Comparison of ENCODE assay signal across 8 cellular contexts in the genomic region with DNA sequence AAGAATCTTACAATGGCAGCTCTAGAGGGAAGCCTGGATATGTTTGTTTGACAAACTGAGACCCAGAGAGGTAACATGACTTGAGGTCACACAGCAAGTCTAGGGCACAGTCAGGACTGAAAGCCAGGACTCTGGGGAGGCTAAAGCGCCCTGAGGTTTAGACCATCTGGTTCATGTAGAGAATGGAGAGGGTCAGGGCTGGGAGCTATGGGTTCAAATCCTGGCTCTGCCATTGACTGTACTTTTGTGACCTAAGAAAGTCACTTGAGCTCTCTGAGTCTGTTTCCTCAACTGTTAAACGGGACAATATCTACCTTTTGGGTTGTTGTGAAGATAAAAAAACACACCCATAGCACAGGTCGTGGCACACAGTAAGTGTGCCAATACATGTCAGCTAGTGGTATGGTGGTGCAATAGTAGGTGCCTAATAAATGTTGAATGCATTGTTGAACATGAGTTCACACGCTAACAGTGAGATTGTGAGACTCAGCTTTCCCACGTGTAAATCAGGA. TPM values are rescaled to one million over a fixed set of nuclear protein-coding genes. Genes with fewer than 3 reads are reported as not detected.
DNase-seq lines count a peak whose midpoint lies in the region; ATAC-seq and TF ChIP-seq lines count a peak whose summit lies in the region.

No MANE protein-coding gene starts in this region.

- no peaks in the 10 kb centered on the region for H4K20me1 ChIP-seq in Loucy (ENCODE audit: insufficient read depth, low read length, poor library complexity, severe bottlenecking)

- ATAC-seq in HG03378 (IDR thresholded peaks at IDR 0.05; ENCODE audit: unreplicated experiment) = no peak

- no peak for DNase-seq in BE2C
- DNase-seq in dorsolateral prefrontal cortex = no peak
- DNase-seq in nephron progenitor cell = no peak
- DNase-seq in C1 segment of cervical spinal cord (lab: John Stamatoyannopoulos, UW) = no peak
- DNase-seq in NK-92 treated with Interleukin-12 subunit alpha and Interleukin-12 subunit beta, amount 100 ng/mL, for 24 hours (lab: John Stamatoyannopoulos, UW) = no peak
- DNase-seq in NCI-H1048 (lab: John Stamatoyannopoulos, UW) = no peak

- H3K27ac Mint-ChIP-seq in nephron progenitor cell = peak overlapping the region; percentile 98

- H3K9ac ChIP-seq in Loucy (ENCODE audit: low read depth, low read length, poor library complexity, severe bottlenecking) = peak overlapping the region; percentile 66

- H3K4me1 ChIP-seq in BE2C = peaks cover 6% of the 10 kb centered on the region; the same call in 1 of the 2 replicates
- peaks cover 37% of the 10 kb centered on the region for H3K4me1 ChIP-seq in Loucy (ENCODE audit: insufficient read depth, low read length, poor library complexity, severe bottlenecking)

- intact Hi-C loops in dorsolateral prefrontal cortex (cut with DNase I) = loop anchor here (5.0 to 10.0 kb wide), 3 partner anchors 71 to 388 kb away; partner anchors contain the start of gene NCOA6 (in 2 of the 2)

- H3K9me3 ChIP-seq in BE2C = no peaks in the 10 kb centered on the region
- no peaks in the 10 kb centered on the region for H3K9me3 ChIP-seq in Loucy (ENCODE audit: insufficient read depth, low read depth, low read length)

- peaks cover 46% of the 10 kb centered on the region for H3K27me3 Mint-ChIP-seq in nephron progenitor cell (ENCODE audit: low read depth, poor library complexity)

- H3K9me2 ChIP-seq in Loucy (replicated peaks; ENCODE audit: low read depth, low read length) = no peaks in the 10 kb centered on the region

- H3K4me3 Mint-ChIP-seq in nephron progenitor cell = peak overlapping the region; percentile 98

- H3K36me3 ChIP-seq in BE2C (no peaks in the 10 kb centered on the region), Loucy (ENCODE audit: insufficient read depth, low read length) (no peaks in the 10 kb centered on the region)

- peak overlapping the region; percentile 98 for H2AFZ ChIP-seq in Loucy (ENCODE audit: low read length)

- no peaks in the 10 kb centered on the region for H3K79me2 ChIP-seq in Loucy (ENCODE audit: insufficient read depth, low read length)

- no peaks in the 10 kb centered on the region for H3F3A ChIP-seq in Loucy (ENCODE audit: low read depth)

- H3K27ac ChIP-seq in dorsolateral prefrontal cortex = peak overlapping the region in 43 of 59 donors; percentile 8 to 100 (median 98)

- H3K36me3 Mint-ChIP-seq in nephron progenitor cell (ENCODE audit: low read depth) = no peaks in the 10 kb centered on the region

- H3K4me3 ChIP-seq in BE2C (ENCODE audit: low read depth, low read length) = peak overlapping the region; percentile 64
- H3K4me3 ChIP-seq in Loucy (ENCODE audit: low read length, poor library complexity, severe bottlenecking) = peak overlapping the region; percentile 82
- peak overlapping the region; percentile 47 to 98 (median 86) for H3K4me3 ChIP-seq in dorsolateral prefrontal cortex

- no peak for TF ChIP-seq CTCF in BE2C (IDR thresholded peaks at IDR 0.05; ENCODE audit: low read depth, low read length)
- no peak for TF ChIP-seq CTCF in Loucy (conservative IDR thresholded peaks at IDR 0.05; ENCODE audit: low read length)
- no peak for TF ChIP-seq CTCF in dorsolateral prefrontal cortex (IDR thresholded peaks at IDR 0.05 in 54 of 56, conservative IDR thresholded peaks at IDR 0.05 in 2 of 56; ENCODE audit: low read depth in 1 of 56, partially characterized antibody in 56 of 56)
- TF ChIP-seq CTCF in nephron progenitor cell (IDR thresholded peaks at IDR 0.05) = no peak

- H3K4me1 Mint-ChIP-seq in nephron progenitor cell = peaks cover 49% of the 10 kb centered on the region

- H3K4me2 ChIP-seq in Loucy (ENCODE audit: low read depth, low read length, poor library complexity, severe bottlenecking) = peak overlapping the region; percentile 100

- H3K27me3 ChIP-seq in BE2C (no peaks in the 10 kb centered on the region), Loucy (ENCODE audit: insufficient read depth, low read length, poor library complexity, severe bottlenecking) (no peaks in the 10 kb centered on the region), dorsolateral prefrontal cortex (no peaks in the 10 kb centered on the region)

- no peaks in the 10 kb centered on the region for H3K9me3 Mint-ChIP-seq in nephron progenitor cell

RNA-seq across cellular contexts. Expression of gene TP53INP2, which starts 1.0 kb away (rescaled TPM):
- 40.4 TPM for polyA plus RNA-seq in BE2C (2012; ENCODE audit: insufficient read depth, insufficient read length, low read depth)
- total RNA-seq in dorsolateral prefrontal cortex = 100 to 1,000 TPM in 68 of 120 experiments, 10 to 100 TPM in 52; 27.3 to 337 (median 106) TPM

RNA-seq across cellular contexts. Expression of gene PIGU, which starts 26.2 kb away (rescaled TPM):
- 37.3 TPM for polyA plus RNA-seq in BE2C (2012; ENCODE audit: insufficient read depth, insufficient read length, low read depth)
- 10 to 100 TPM; 15.5 to 38.4 (median 22.8) TPM for total RNA-seq in dorsolateral prefrontal cortex
